ENCODE assay signal across 16 cellular contexts in the genomic region with DNA sequence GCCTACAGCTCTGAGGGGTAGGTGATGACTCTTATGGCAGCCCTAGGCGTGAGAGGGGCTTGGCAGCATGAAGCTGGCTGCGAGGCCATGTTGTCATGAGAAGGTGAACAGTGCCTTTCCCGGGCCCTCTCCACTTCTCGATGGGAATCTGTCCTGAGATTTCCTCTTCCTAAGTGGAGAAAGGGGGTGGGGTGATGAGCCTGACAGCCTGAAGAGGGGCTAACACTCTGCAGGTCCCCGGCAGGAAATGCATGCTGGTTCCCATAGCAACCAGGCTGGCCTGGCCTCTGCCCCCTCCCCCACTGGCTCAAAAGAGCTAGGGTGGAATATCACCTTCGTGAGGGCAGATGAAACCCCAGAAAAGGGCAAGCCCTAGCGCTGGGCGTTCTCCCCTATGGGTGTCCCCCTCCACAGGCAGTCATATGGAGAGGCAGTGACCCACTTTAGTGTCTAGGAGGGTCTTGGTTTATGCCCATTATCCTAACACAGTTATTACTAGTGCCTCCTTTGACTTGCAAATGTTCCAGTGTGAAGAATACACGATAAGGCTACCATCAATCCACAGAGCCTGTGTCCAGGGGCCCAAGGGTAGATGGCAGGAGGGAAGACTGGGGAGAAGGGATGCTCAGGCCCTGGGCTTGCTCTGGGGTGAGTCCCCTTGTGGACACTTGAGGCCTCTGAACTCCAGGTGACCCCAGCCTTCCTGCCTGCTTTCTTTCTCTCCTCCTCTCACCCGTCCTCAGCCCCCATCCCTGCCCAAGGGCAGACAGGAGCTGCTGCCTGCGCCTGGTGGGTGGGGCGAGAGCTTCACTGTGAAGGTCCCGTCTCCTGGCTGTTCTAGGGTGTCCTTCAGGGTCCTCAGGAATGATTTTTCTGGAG. TPM values are rescaled to one million over a fixed set of nuclear protein-coding genes. Genes with fewer than 3 reads are reported as not detected.
DNase-seq lines count a peak whose midpoint lies in the region; ATAC-seq and TF ChIP-seq lines count a peak whose summit lies in the region.
"Had no signal": no experiment of that assay in that cellular context is flagged by ENCODE, and none has a peak within 500 bp of the region (broad histone marks: within the 10 kb centered on the region; RNA-seq: fewer than 3 reads in every experiment).

No MANE protein-coding gene starts in this region.

- H3K27me3 ChIP-seq in neural progenitor cell (peaks cover 56% of the 10 kb centered on the region), heart right ventricle (peaks cover 0 to 10% (median 7%) of the 10 kb centered on the region in 7 donors)
- H3K27me3 ChIP-seq: tibial nerve had no signal

- peak overlapping the region; percentile 66 for H3K4me2 ChIP-seq in neural progenitor cell

- no peaks in the 10 kb centered on the region for H3K79me2 ChIP-seq in neural progenitor cell (ENCODE audit: low read depth)
- H3K79me2 ChIP-seq: parathyroid adenoma had no signal

- intact Hi-C loops in heart right ventricle (cut with DNase I), result no loop called here

- H3K4me3 ChIP-seq in neural progenitor cell, result peak overlapping the region; percentile 4
- no peak overlapping the region for H3K4me3 ChIP-seq in heart right ventricle
- H3K4me3 ChIP-seq: tibial nerve had no signal

- peaks cover 19% of the 10 kb centered on the region for H3K27me3 Mint-ChIP-seq in neural progenitor cell (ENCODE audit: insufficient read depth, low read depth)

- no peak for ATAC-seq in heart right ventricle

- H3F3A ChIP-seq in neural progenitor cell (ENCODE audit: low read depth), result peaks cover 9% of the 10 kb centered on the region

- peaks cover 46% of the 10 kb centered on the region for H4K20me1 ChIP-seq in neural progenitor cell (ENCODE audit: low read depth)

- TF ChIP-seq CTCF in neural progenitor cell (IDR thresholded peaks at IDR 0.05) (peak; percentile 19), heart right ventricle (IDR thresholded peaks at IDR 0.05) (no peak)

- no peaks in the 10 kb centered on the region for H3K36me3 ChIP-seq in neural progenitor cell
- peaks cover 0 to 39% (median 0%) of the 10 kb centered on the region in 9 donors for H3K36me3 ChIP-seq in heart right ventricle

- H3K4me1 ChIP-seq in neural progenitor cell, result peaks cover 27% of the 10 kb centered on the region
- peaks cover 0 to 7% (median 3%) of the 10 kb centered on the region in 9 donors for H3K4me1 ChIP-seq in heart right ventricle
- H3K4me1 ChIP-seq: parathyroid adenoma had no signal

- DNase-seq in NCI-H1417 (lab: John Stamatoyannopoulos, UW) (peak in 2 of 3 experiments; percentile 48 to 73), NCI-H1417 treated with DMSO at 0.1 percent for 48 hours (lab: John Stamatoyannopoulos, UW) (no peak), NCI-H2029 (lab: John Stamatoyannopoulos, UW) (peak; percentile 59), ecto neural progenitor cell (ENCODE audit: low spot score) (peak; percentile 80), neural progenitor cell (ENCODE audit: low spot score) (peak; percentile 82), foreskin melanocyte (no peak), NCI-H1930 (lab: John Stamatoyannopoulos, UW) (no peak), heart right ventricle (no peak)
- DNase-seq: activated CD4-positive, alpha-beta memory T cell treated with anti-CD3 and anti-CD28 coated beads, Interleukin-2, amount 10 ng/mL, durations not matched to agents 7 days and 5 days; activated gamma-delta T cell treated with Interleukin-2 at 50 U/mL for 16 hours; caudate nucleus; hippocampal formation; mammary epithelial cell; stimulated activated CD4-positive, alpha-beta T cell treated with anti-CD3 and anti-CD28 coated beads, Interleukin-15, amount 100 ng/mL, for 24 hours had no signal

- H3K9me3 Mint-ChIP-seq in neural progenitor cell, result no peaks in the 10 kb centered on the region
- H3K9me3 Mint-ChIP-seq: activated CD4-positive, alpha-beta memory T cell treated with anti-CD3 and anti-CD28 coated beads, Interleukin-2, amount 10 ng/mL, durations not matched to agents 7 days and 5 days had no signal

- H3K27ac ChIP-seq in neural progenitor cell (no peak overlapping the region), heart right ventricle (no peak overlapping the region)
- H3K27ac ChIP-seq: parathyroid adenoma had no signal

- H3K9ac ChIP-seq in neural progenitor cell, result no peak overlapping the region
- H3K9ac ChIP-seq: parathyroid adenoma had no signal

- no peak overlapping the region for H2AFZ ChIP-seq in neural progenitor cell (replicated peaks)
- H2AFZ ChIP-seq: parathyroid adenoma had no signal

- H3K9me3 ChIP-seq in neural progenitor cell (ENCODE audit: low read depth) (no peaks in the 10 kb centered on the region), heart right ventricle (no peaks in the 10 kb centered on the region)
- H3K9me3 ChIP-seq: tibial nerve had no signal

- 51 to 69% methylated on average over 13 of the region's 13 CpGs for WGBS in heart right ventricle, 2 donors

- H3K36me3 Mint-ChIP-seq in neural progenitor cell, result peaks cover 22% of the 10 kb centered on the region

- peaks cover 84% of the 10 kb centered on the region for H3K4me1 Mint-ChIP-seq in neural progenitor cell
- H3K4me1 Mint-ChIP-seq: activated CD4-positive, alpha-beta memory T cell treated with anti-CD3 and anti-CD28 coated beads, Interleukin-2, amount 10 ng/mL, durations not matched to agents 7 days and 5 days had no signal

- peak overlapping the region; percentile 75 for H3K4me3 Mint-ChIP-seq in neural progenitor cell
- H3K4me3 Mint-ChIP-seq: activated CD4-positive, alpha-beta memory T cell treated with anti-CD3 and anti-CD28 coated beads, Interleukin-2, amount 10 ng/mL, durations not matched to agents 7 days and 5 days had no signal

- H3K27ac Mint-ChIP-seq in neural progenitor cell, result peak overlapping the region; percentile 95
- H3K27ac Mint-ChIP-seq: activated CD4-positive, alpha-beta memory T cell treated with anti-CD3 and anti-CD28 coated beads, Interleukin-2, amount 10 ng/mL, durations not matched to agents 7 days and 5 days had no signal

RNA-seq across cellular contexts. Expression of a gene that starts 13.2 kb away (rescaled TPM):
- 2.3 and 3.6 TPM in 2 replicates for total RNA-seq in neural progenitor cell (ENCODE audit: low replicate concordance)
- total RNA-seq in heart right ventricle, result 1 to 10 TPM in 7 of 10 donors, under 1 TPM in 3; 0.38 to 4.0 (median 2.3) TPM
- polyA plus RNA-seq in heart right ventricle, result under 1 TPM; 0.51 to 0.96 TPM

Comparison
In these comparisons a context has a peak if more than half of its experiments do, and no peak if none do; other contexts are left out.
1. DNase-seq: peak in NCI-H1417 (2 of 3), NCI-H2029 (single experiment), ecto neural progenitor cell (single experiment) and neural progenitor cell (single experiment); none in NCI-H1417 treated with DMSO at 0.1 percent for 48 hours (single experiment), foreskin melanocyte (single experiment), NCI-H1930 (0 of 2) and heart right ventricle (0 of 2).